In genomic region chr18:21740724-21741510, GRCh38 we compare ENCODE assay signal across 8 cellular contexts.
DNase-seq lines count a peak whose midpoint lies in the region; ATAC-seq and TF ChIP-seq lines count a peak whose summit lies in the region.

Gene MIB1, plus strand, starts transcription at chr18:21740792. Its CDS starts 792 bp downstream, at chr18:21741584.

- peak within 1 kb of the TSS; percentile 90 for H3K4me3 ChIP-seq in choroid plexus epithelial cell (ENCODE audit: low read depth, low read length)

- no peak for TF ChIP-seq CTCF in choroid plexus epithelial cell (conservative IDR thresholded peaks at IDR 0.05; ENCODE audit: low read depth, low read length)

- peak; percentile 67 for ATAC-seq in HG02763 (IDR thresholded peaks at IDR 0.05; ENCODE audit: unreplicated experiment)

- peak; percentile 97 for DNase-seq in activated CD4-positive, alpha-beta T cell treated with anti-CD3 and anti-CD28 coated beads for 1 hour
- no peak for DNase-seq in activated CD4-positive, alpha-beta T cell treated with anti-CD3 and anti-CD28 coated beads, Interleukin-2, amount 50 U/mL, for 48 hours
- DNase-seq in NCI-H146 treated with DMSO at 0.1 percent for 48 hours (lab: John Stamatoyannopoulos, UW; ENCODE audit: unreplicated experiment): peak; percentile 99
- DNase-seq in UCSD-AML1 (lab: John Stamatoyannopoulos, UW; ENCODE audit: unreplicated experiment): peak; percentile 99
- DNase-seq in choroid plexus epithelial cell (ENCODE audit: low read depth): peak; percentile 52
- DNase-seq in kidney tubule cell (ENCODE audit: low spot score): peak; percentile 98
- peak; percentile 56 for DNase-seq in stimulated activated CD4-positive, alpha-beta T cell treated with anti-CD3 and anti-CD28 coated beads, Interleukin-4, amount 100 ng/mL, for 1 hour

Comparison
In these comparisons a context has a peak if more than half of its experiments do, and no peak if none do; other contexts are left out.
1. DNase-seq: peak in activated CD4-positive, alpha-beta T cell treated with anti-CD3 and anti-CD28 coated beads for 1 hour (single experiment), NCI-H146 treated with DMSO at 0.1 percent for 48 hours (single experiment), UCSD-AML1 (single experiment), choroid plexus epithelial cell (single experiment), kidney tubule cell (single experiment) and stimulated activated CD4-positive, alpha-beta T cell treated with anti-CD3 and anti-CD28 coated beads, Interleukin-4, amount 100 ng/mL, for 1 hour (single experiment); none in activated CD4-positive, alpha-beta T cell treated with anti-CD3 and anti-CD28 coated beads, Interleukin-2, amount 50 U/mL, for 48 hours (0 of 2).